8 cellular contexts compared by ENCODE assay signal in the genomic region with DNA sequence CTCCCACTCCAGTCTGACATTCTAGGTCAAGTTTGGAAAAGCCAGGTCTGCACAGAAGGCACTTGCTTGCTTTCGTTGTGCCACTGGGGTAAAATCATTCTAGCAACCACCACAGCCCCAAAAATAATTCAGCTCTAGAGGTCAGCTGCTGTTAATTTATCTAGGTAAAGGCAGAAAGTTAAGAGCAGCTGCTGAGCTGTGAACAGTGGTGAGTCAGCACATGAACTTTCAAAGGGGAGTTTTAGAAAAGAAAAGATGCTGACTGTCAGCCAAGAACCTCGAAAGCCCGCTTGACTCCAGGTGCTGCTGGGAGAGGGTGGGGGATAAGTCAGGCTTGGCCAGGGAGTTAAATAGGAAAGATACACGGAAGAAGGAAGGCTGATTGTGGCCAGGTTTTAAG.
A peak's percentile ranks its signal among the peaks of the same experiment; 100 is the strongest.
DNase-seq lines count a peak whose midpoint lies in the region; ATAC-seq and TF ChIP-seq lines count a peak whose summit lies in the region.

No MANE protein-coding gene starts in this region.

- TF ChIP-seq CTCF in nephron progenitor cell (IDR thresholded peaks at IDR 0.05): no peak

- H3K36me3 Mint-ChIP-seq in central memory CD8-positive, alpha-beta T cell (ENCODE audit: insufficient read depth): peaks cover 3% of the 10 kb centered on the region
- no peaks in the 10 kb centered on the region for H3K36me3 Mint-ChIP-seq in nephron progenitor cell (ENCODE audit: low read depth)

- H3K27ac Mint-ChIP-seq in central memory CD8-positive, alpha-beta T cell (ENCODE audit: low read depth): peak overlapping the region; percentile 32
- H3K27ac Mint-ChIP-seq in nephron progenitor cell: no peak overlapping the region

- H3K4me1 Mint-ChIP-seq in central memory CD8-positive, alpha-beta T cell: peaks cover 41% of the 10 kb centered on the region
- peaks cover 11% of the 10 kb centered on the region for H3K4me1 Mint-ChIP-seq in nephron progenitor cell

- H3K9me3 Mint-ChIP-seq in central memory CD8-positive, alpha-beta T cell: no peaks in the 10 kb centered on the region
- H3K9me3 Mint-ChIP-seq in nephron progenitor cell: no peaks in the 10 kb centered on the region

- DNase-seq in AG08396 (ENCODE audit: low spot score) (peak; percentile 57), HK-2 (ENCODE audit: unreplicated experiment) (peak; percentile 36), nephron progenitor cell (no peak)
- DNase-seq in central memory CD8-positive, alpha-beta T cell (ENCODE audit: low spot score in 2 of 2): no peak
- no peak for DNase-seq in stimulated activated naive CD4-positive, alpha-beta T cell treated with Interleukin-2 at 50 U/mL for 16 hours (lab: John Stamatoyannopoulos, UW)

- no peak overlapping the region for H3K4me3 Mint-ChIP-seq in central memory CD8-positive, alpha-beta T cell
- no peak overlapping the region for H3K4me3 Mint-ChIP-seq in nephron progenitor cell

- peak; percentile 63 for ATAC-seq in GM18867 (IDR thresholded peaks at IDR 0.05; ENCODE audit: unreplicated experiment)
- ATAC-seq in central memory CD8-positive, alpha-beta T cell (replicated peaks; ENCODE audit: extremely low read depth, poor library complexity, severe bottlenecking): no peak
- ATAC-seq in HG02588 (IDR thresholded peaks at IDR 0.05; ENCODE audit: unreplicated experiment): no peak
- ATAC-seq in HG03442 (IDR thresholded peaks at IDR 0.05; ENCODE audit: unreplicated experiment): no peak

- peaks cover 32% of the 10 kb centered on the region for H3K27me3 Mint-ChIP-seq in central memory CD8-positive, alpha-beta T cell
- peaks cover 28% of the 10 kb centered on the region for H3K27me3 Mint-ChIP-seq in nephron progenitor cell (ENCODE audit: low read depth, poor library complexity)

Comparison
In these comparisons a context has a peak if more than half of its experiments do, and no peak if none do; other contexts are left out.
1. DNase-seq: peak in AG08396 (single experiment) and HK-2 (single experiment); none in central memory CD8-positive, alpha-beta T cell (0 of 2), nephron progenitor cell (single experiment) and stimulated activated naive CD4-positive, alpha-beta T cell treated with Interleukin-2 at 50 U/mL for 16 hours (single experiment).